ENCODE assay signal across 8 cellular contexts in genomic region chr6:27867051-27867940, GRCh38. TPM values are rescaled to one million over a fixed set of nuclear protein-coding genes. Genes with fewer than 3 reads are reported as not detected.
DNase-seq lines count a peak whose midpoint lies in the region; ATAC-seq, FAIRE-seq and TF ChIP-seq lines count a peak whose summit lies in the region.

No MANE protein-coding gene starts in this region.

- H3K27me3 Mint-ChIP-seq in activated naive CD4-positive, alpha-beta T cell treated with anti-CD3 and anti-CD28 coated beads, Interleukin-2, amount 50 U/mL, for 24 hours = no peaks in the 10 kb centered on the region

- H3K27me3 ChIP-seq in heart left ventricle (peaks cover 0 to 58% (median 30%) of the 10 kb centered on the region in 9 donors), psoas muscle (ENCODE audit: insufficient read depth in 3 of 3, low read length in 2 of 3) (peaks cover 0 to 93% (median 20%) of the 10 kb centered on the region in 3 donors)

- no peaks in the 10 kb centered on the region for H3K9me3 ChIP-seq in A549
- H3K9me3 ChIP-seq in heart left ventricle = no peaks in the 10 kb centered on the region
- no peaks in the 10 kb centered on the region for H3K9me3 ChIP-seq in psoas muscle

- TF ChIP-seq CTCF in A549 (IDR thresholded peaks at IDR 0.05) (no peak), heart left ventricle (IDR thresholded peaks at IDR 0.05) (no peak), psoas muscle (IDR thresholded peaks at IDR 0.05) (no peak)

- H3K27ac ChIP-seq in A549 (peak overlapping the region; percentile 70 to 80), heart left ventricle (peak overlapping the region in 9 of 12 donors; percentile 15 to 85 (median 35)), psoas muscle (no peak overlapping the region)

- DNase-seq in A549 (ENCODE audit: low read depth in 1 of 2, low spot score in 1 of 2) = peak in 1 of 2 experiments; percentile 61
- peak; percentile 93 for DNase-seq in Jurkat, Clone E6-1 (ENCODE audit: low read depth, low spot score)
- DNase-seq in SK-MEL-5 (ENCODE audit: low read depth, low spot score) = peak; percentile 55
- DNase-seq in heart left ventricle = peak; percentile 51 to 85 (median 70)
- peak; percentile 56 to 71 for DNase-seq in psoas muscle

- H3K4me1 ChIP-seq in A549 (0 out of 3 replicates have a peak, but pooled peaks cover 4% of the 10 kb centered on the region), heart left ventricle (peaks cover 6 to 55% (median 22%) of the 10 kb centered on the region in 12 donors), psoas muscle (peaks cover 28% of the 10 kb centered on the region)

- H3K4me1 Mint-ChIP-seq in activated naive CD4-positive, alpha-beta T cell treated with anti-CD3 and anti-CD28 coated beads, Interleukin-2, amount 50 U/mL, for 24 hours = peaks cover 49% of the 10 kb centered on the region

- ATAC-seq in A549 (peak; percentile 32 to 56; a peak in 3 of 6 replicates), GM19035 (IDR thresholded peaks at IDR 0.05; ENCODE audit: unreplicated experiment) (peak; percentile 23), heart left ventricle (peak in 3 of 4 donors; percentile 38 to 55 (median 53)), psoas muscle (peak in 3 of 4 donors; percentile 27 to 50 (median 46)), GM18873 (IDR thresholded peaks at IDR 0.05; ENCODE audit: low FRiP score, unreplicated experiment) (no peak)

- POLR2A ChIA-PET in A549 (lab: Yijun Ruan, JAX) = interaction anchor here (0.8 to 10.7 kb wide), 8 partner anchors 16 to 53 kb away, joined by 3 to 127 read pairs (median 4); a partner anchor contains a TSS

- TF ChIP-seq RAD21 in A549 (conservative IDR thresholded peaks at IDR 0.05 in 1 of 2, IDR thresholded peaks at IDR 0.05 in 1 of 2) = no peak

- TF ChIP-seq EP300 in A549 (IDR thresholded peaks at IDR 0.05) = no peak

- H3K4me3 Mint-ChIP-seq in activated naive CD4-positive, alpha-beta T cell treated with anti-CD3 and anti-CD28 coated beads, Interleukin-2, amount 50 U/mL, for 24 hours = peak overlapping the region; percentile 98

- CTCF ChIA-PET in A549 (lab: Yijun Ruan, JAX) = interaction anchor here (1.1 to 1.9 kb wide), 3 partner anchors 23 to 30 kb away, joined by 3 to 11 read pairs (median 6); a partner anchor contains a TSS

- TF ChIP-seq POLR2A in A549 (IDR thresholded peaks at IDR 0.05; ENCODE audit: low read length) (peak; percentile 22; the same call in 1 of the 2 replicates), heart left ventricle (IDR thresholded peaks at IDR 0.05) (peak in 1 of 2 donors; percentile 12)

- H3K4me3 ChIP-seq in A549 (peak overlapping the region; percentile 37), heart left ventricle (peak overlapping the region; percentile 15 to 98 (median 70)), psoas muscle (peak overlapping the region; percentile 71)
- peak overlapping the region; percentile 59 for H3K4me3 ChIP-seq in Jurkat, Clone E6-1 (ENCODE audit: low read length)

- no peaks in the 10 kb centered on the region for H3K36me3 ChIP-seq in heart left ventricle
- no peaks in the 10 kb centered on the region for H3K36me3 ChIP-seq in psoas muscle (ENCODE audit: insufficient read depth in 1 of 2, low read depth in 1 of 2)

- H3K36me3 Mint-ChIP-seq in activated naive CD4-positive, alpha-beta T cell treated with anti-CD3 and anti-CD28 coated beads, Interleukin-2, amount 50 U/mL, for 24 hours = no peaks in the 10 kb centered on the region

- peak overlapping the region; percentile 46 for H3K27ac Mint-ChIP-seq in activated naive CD4-positive, alpha-beta T cell treated with anti-CD3 and anti-CD28 coated beads, Interleukin-2, amount 50 U/mL, for 24 hours

- intact Hi-C loops in heart left ventricle (cut with DNase I) (loop anchor here in 1 of 10 donors (10.0 kb wide), 1 partner anchor 1272 kb away; the partner anchor contains the start of gene ABT1), psoas muscle (cut with DNase I) (no loop called here)

- in situ Hi-C loops in SK-MEL-5 (cut with HindIII; ENCODE audit: low pct_unique_long_range_greater_than_20kb, low sequenced_read_pairs) = no loop called here

- H3K4me2 ChIP-seq in A549 = peak overlapping the region; percentile 73

- no peak for FAIRE-seq in A549 (lab: Jason Lieb, UNC)

- WGBS in A549 (ENCODE audit: missing lambda C conversion rate) = 55% methylated on average over 35 of the region's 45 CpGs
- 1 to 4% (median 2%) methylated on average over 26 to 45 of the region's 45 CpGs for WGBS in heart left ventricle, 4 donors
- WGBS in psoas muscle, 3 donors = 2 to 3% (median 2%) methylated on average over 45 of the region's 45 CpGs

- no peaks in the 10 kb centered on the region for H3K9me3 Mint-ChIP-seq in activated naive CD4-positive, alpha-beta T cell treated with anti-CD3 and anti-CD28 coated beads, Interleukin-2, amount 50 U/mL, for 24 hours

TF ChIP-seq in A549, 52 proteins besides CTCF, POLR2A, EP300 and RAD21:
- TF ChIP-seq ATOH8 (CRISPR knock-in tag; IDR thresholded peaks at IDR 0.05; ENCODE audit: low read depth) (no peak), KDM1A (IDR thresholded peaks at IDR 0.05; ENCODE audit: low read depth) (no peak), RFX5 (IDR thresholded peaks at IDR 0.05) (no peak), JUN (IDR thresholded peaks at IDR 0.05) (peak in 1 of 2 experiments; percentile 68; a peak in 1 of 5 replicates), CBX2 (IDR thresholded peaks at IDR 0.05; ENCODE audit: borderline replicate concordance, low read depth) (no peak)
TF ChIP-seq in A549: peak in this region for 1.

RNA-seq across cellular contexts. Expression of gene OR2B2, which starts 44.9 kb away (rescaled TPM):
- not detected in 2 replicates for polyA plus RNA-seq in A549 (2011; rRNA removed)
- polyA plus RNA-seq in A549 (2012; cell fraction: cytosol; rRNA removed) = not detected in 2 replicates
- not detected in 2 replicates for polyA plus RNA-seq in A549 (2012; cell fraction: nucleus; rRNA removed)
- polyA plus RNA-seq in A549 (2017; fragmentation: RNase III; extraction: RNeasy Plus Mini Kit Qiagen cat#74134 plus additional on column Dnase treatment) = not detected in 3 replicates
- not detected in 2 replicates for polyA minus RNA-seq in A549 (2011; rRNA and poly(A)+ RNA removed)
- not detected for polyA plus RNA-seq in Jurkat, Clone E6-1 (2012; ENCODE audit: insufficient read depth, insufficient read length)
- total RNA-seq in SK-MEL-5 (2014; rRNA removed; shearing (Covaris generic)) = not detected in 2 replicates
- polyA plus RNA-seq in SK-MEL-5 (2015; cell fraction: cytosol; rRNA removed) = not detected in 2 replicates
- not detected in 2 replicates for polyA plus RNA-seq in SK-MEL-5 (2015; cell fraction: nucleus; rRNA removed)
- total RNA-seq in heart left ventricle = not detected
- polyA plus RNA-seq in heart left ventricle = not detected
- not detected for total RNA-seq in psoas muscle
- not detected for polyA plus RNA-seq in psoas muscle
